ENCODE assay signal across 10 cellular contexts in genomic region chr18:57194622-57195021, GRCh38. TPM values are rescaled to one million over a fixed set of nuclear protein-coding genes. Genes with fewer than 3 reads are reported as not detected.
"Had no signal": no experiment of that assay in that cellular context is flagged by ENCODE, and none has a peak within 500 bp of the region (broad histone marks: within the 10 kb centered on the region; RNA-seq: fewer than 3 reads in every experiment).

No MANE protein-coding gene starts in this region.

- H3K27ac Mint-ChIP-seq: H9 had no signal

- DNase-seq: GM23248, H9, HCEC 1CT, IMR-90, KG1 had no signal

- H3K4me3 Mint-ChIP-seq: H9 had no signal

- H3K4me3 ChIP-seq: GM23248, K562 had no signal

- ATAC-seq: K562 had no signal

- FAIRE-seq: H1, H54, HTR-8/SVneo, K562 had no signal

- H3K9me3 Mint-ChIP-seq: H9 had no signal

- H2AFZ ChIP-seq: GM23248 had no signal

- H3K4me1 Mint-ChIP-seq: H9 had no signal

- H3K27ac ChIP-seq: GM23248 had no signal

- H3K9ac ChIP-seq: GM23248 had no signal

RNA-seq across cellular contexts. Expression of gene BOD1L2, which starts 47.7 kb away (rescaled TPM):
- total RNA-seq: GM23248, H1, H9, HT-29, IMR-90, K562 had no signal
- polyA plus RNA-seq: GM23248, H1, IMR-90 had no signal
